In the genomic region with DNA sequence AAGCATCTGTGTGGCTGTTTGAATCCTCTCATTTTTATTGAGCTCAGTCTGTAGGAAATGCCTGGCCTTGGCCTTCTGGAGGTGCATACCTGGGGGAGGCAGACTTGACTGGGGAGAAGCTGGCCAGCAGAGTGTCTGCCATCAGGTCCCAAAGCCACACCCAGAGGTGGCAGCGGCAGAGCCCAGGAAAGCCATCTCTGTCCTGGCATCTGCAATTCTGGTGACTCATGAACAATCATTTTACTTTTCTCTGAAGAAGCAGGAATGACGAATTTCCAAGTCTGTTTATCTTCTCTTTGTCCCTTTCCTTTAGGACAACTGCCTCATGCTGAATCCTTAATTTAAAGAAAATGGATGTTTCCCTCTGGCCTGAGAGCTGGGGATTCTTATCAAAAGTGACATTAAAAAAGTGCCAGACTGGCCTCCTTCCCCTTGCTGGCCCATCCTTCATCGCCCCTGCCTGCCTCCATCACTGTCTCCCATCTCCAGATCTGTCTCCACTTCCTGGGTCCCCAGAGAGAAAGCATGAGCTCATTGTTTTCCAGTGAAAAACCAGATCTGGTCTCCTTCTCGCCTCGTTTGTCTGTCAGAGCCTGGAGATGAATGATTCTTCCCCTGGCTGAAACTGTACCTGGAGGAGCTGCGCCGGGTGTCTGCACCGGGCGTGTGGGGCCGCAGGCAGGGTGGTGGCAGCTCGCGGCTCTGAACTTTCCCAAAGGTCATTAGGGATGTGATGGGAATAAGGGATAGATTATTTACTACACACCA, we compare ENCODE assay signal across 22 cellular contexts.
DNase-seq lines count a peak whose midpoint lies in the region; ATAC-seq and TF ChIP-seq lines count a peak whose summit lies in the region.
"Had no signal": no experiment of that assay in that cellular context is flagged by ENCODE, and none has a peak within 500 bp of the region (broad histone marks: within the 10 kb centered on the region; RNA-seq: fewer than 3 reads in every experiment).

No MANE protein-coding gene starts in this region.

- H3K36me3 Mint-ChIP-seq in HFFc6 (ENCODE audit: low read depth), result no peaks in the 10 kb centered on the region; the same call in 1 of the 2 replicates
- H3K36me3 Mint-ChIP-seq: CD14-positive monocyte had no signal

- H3K9me3 ChIP-seq in BE2C (no peaks in the 10 kb centered on the region), adipocyte (ENCODE audit: control insufficient read depth, low read length) (no peaks in the 10 kb centered on the region), neural cell (ENCODE audit: low read length) (no peaks in the 10 kb centered on the region)
- H3K9me3 ChIP-seq: colonic mucosa, heart left ventricle, lower lobe of right lung had no signal

- H3K4me1 ChIP-seq in BE2C (peaks cover 21% of the 10 kb centered on the region), adipocyte (ENCODE audit: control insufficient read depth, insufficient read depth, low read length) (no peaks in the 10 kb centered on the region), foreskin keratinocyte (no peaks in the 10 kb centered on the region)
- H3K4me1 ChIP-seq: colonic mucosa, heart left ventricle, lower lobe of right lung had no signal

- no peaks in the 10 kb centered on the region for H3K9me2 ChIP-seq in neural cell (ENCODE audit: insufficient read depth, low read length)

- TF ChIP-seq CTCF in BE2C (IDR thresholded peaks at IDR 0.05; ENCODE audit: low read depth, low read length) (no peak), HFFc6 (IDR thresholded peaks at IDR 0.05) (no peak), neural cell (IDR thresholded peaks at IDR 0.05; ENCODE audit: poor library complexity, severe bottlenecking) (no peak), foreskin keratinocyte (conservative IDR thresholded peaks at IDR 0.05) (no peak)

- no peak for TF ChIP-seq RAD21 in neural cell (conservative IDR thresholded peaks at IDR 0.05)

- peaks cover 5% of the 10 kb centered on the region; the same call in 1 of the 2 replicates for H3K9me3 Mint-ChIP-seq in HFFc6

- H3K27me3 ChIP-seq in BE2C (no peaks in the 10 kb centered on the region), adipocyte (replicated peaks; ENCODE audit: control insufficient read depth, insufficient read depth, low read length) (peaks cover 16% of the 10 kb centered on the region), neural cell (ENCODE audit: insufficient read depth, low read depth, low read length) (no peaks in the 10 kb centered on the region), foreskin keratinocyte (no peaks in the 10 kb centered on the region)
- H3K27me3 ChIP-seq: colonic mucosa had no signal

- peak overlapping the region; percentile 53; the same call in 1 of the 2 replicates for H3K4me3 Mint-ChIP-seq in HFFc6

- peaks cover 3% of the 10 kb centered on the region for H3K27me3 Mint-ChIP-seq in HFFc6 (ENCODE audit: insufficient read depth)

- no peak overlapping the region for H3K4me2 ChIP-seq in neural cell (ENCODE audit: low read length)

- peaks cover 29% of the 10 kb centered on the region for H3K4me1 Mint-ChIP-seq in HFFc6 (ENCODE audit: low read depth)

- H3F3A ChIP-seq in neural cell (ENCODE audit: insufficient read depth, low read length, poor library complexity, severe bottlenecking), result no peaks in the 10 kb centered on the region

- peak; percentile 19 for TF ChIP-seq EP300 in neural cell (conservative IDR thresholded peaks at IDR 0.05; ENCODE audit: poor library complexity, severe bottlenecking)

- H3K27ac Mint-ChIP-seq in HFFc6, result peak overlapping the region; percentile 74; the same call in 1 of the 2 replicates
- H3K27ac Mint-ChIP-seq: CD14-positive monocyte had no signal

- H3K36me3 ChIP-seq in BE2C (no peaks in the 10 kb centered on the region), adipocyte (ENCODE audit: control insufficient read depth, insufficient read depth, low read length, severe bottlenecking) (no peaks in the 10 kb centered on the region), neural cell (ENCODE audit: insufficient read depth, low read length) (no peaks in the 10 kb centered on the region)
- H3K36me3 ChIP-seq: colonic mucosa, heart left ventricle, lower lobe of right lung had no signal

- H3K79me2 ChIP-seq in neural cell (replicated peaks; ENCODE audit: insufficient read depth, low read length), result peaks cover 16% of the 10 kb centered on the region

- no peak overlapping the region for H3K9ac ChIP-seq in adipocyte (ENCODE audit: low read length)
- no peak overlapping the region for H3K9ac ChIP-seq in neural cell (ENCODE audit: low read length)

- H3K27ac ChIP-seq in neural cell (ENCODE audit: low read length), result peak overlapping the region; percentile 39
- H3K27ac ChIP-seq in foreskin keratinocyte, result no peak overlapping the region
- H3K27ac ChIP-seq: colonic mucosa, heart left ventricle, lower lobe of right lung had no signal

- H3K4me3 ChIP-seq in BE2C (ENCODE audit: low read depth, low read length), result peak overlapping the region; percentile 3; the same call in 1 of the 2 replicates
- H3K4me3 ChIP-seq in adipocyte (ENCODE audit: low read length), result no peak overlapping the region
- H3K4me3 ChIP-seq in neural cell (ENCODE audit: low read length), result no peak overlapping the region
- H3K4me3 ChIP-seq: colonic mucosa, GM12878, heart left ventricle, lower lobe of right lung had no signal

- ATAC-seq in HG03108 (IDR thresholded peaks at IDR 0.05; ENCODE audit: unreplicated experiment) (no peak), foreskin keratinocyte (no peak), GM21576 (IDR thresholded peaks at IDR 0.05; ENCODE audit: unreplicated experiment) (no peak)
- ATAC-seq: GM12878, heart left ventricle, lower lobe of right lung, right cardiac atrium had no signal

- H2AFZ ChIP-seq in neural cell (ENCODE audit: low read depth, low read length), result no peak overlapping the region

- no peaks in the 10 kb centered on the region for H4K20me1 ChIP-seq in neural cell (ENCODE audit: insufficient read depth)

- DNase-seq in BE2C, result peak; percentile 83
- peak; percentile 4 for DNase-seq in HFFc6
- peak; percentile 8 for DNase-seq in adipocyte (ENCODE audit: low read depth)
- DNase-seq in NCI-H1105 (lab: John Stamatoyannopoulos, UW), result no peak
- no peak for DNase-seq in foreskin keratinocyte
- DNase-seq: activated CD4-positive, alpha-beta T cell treated with anti-CD3 and anti-CD28 coated beads, Interleukin-2, amount 50 U/mL, for 1 hour; activated CD8-positive, alpha-beta memory T cell treated with anti-CD3 and anti-CD28 coated beads, Interleukin-2, amount 50 U/mL, for 4 hours; colonic mucosa; H7; heart left ventricle; Karpas-422; lower lobe of right lung; NCI-H1092; NCI-H2029 treated with DMSO at 0.1 percent for 48 hours; right cardiac atrium; Right ventricle myocardium superior; T-helper 1 cell had no signal

TF ChIP-seq in neural cell, 6 proteins besides CTCF, POLR2A, EP300 and RAD21:
- no peak for TF ChIP-seq POLR2AphosphoS5 (IDR thresholded peaks at IDR 0.05)
- no peak for TF ChIP-seq MXI1 (conservative IDR thresholded peaks at IDR 0.05; ENCODE audit: poor library complexity, severe bottlenecking)
- no peak for TF ChIP-seq SMC3 (conservative IDR thresholded peaks at IDR 0.05; ENCODE audit: poor library complexity)
- TF ChIP-seq TAF1 (IDR thresholded peaks at IDR 0.05; ENCODE audit: low read depth), result no peak
- TF ChIP-seq EZH2 (IDR thresholded peaks at IDR 0.05; ENCODE audit: borderline replicate concordance, insufficient read depth, low read length, poor library complexity, severe bottlenecking), result no peak
- TF ChIP-seq, protein P1, sequence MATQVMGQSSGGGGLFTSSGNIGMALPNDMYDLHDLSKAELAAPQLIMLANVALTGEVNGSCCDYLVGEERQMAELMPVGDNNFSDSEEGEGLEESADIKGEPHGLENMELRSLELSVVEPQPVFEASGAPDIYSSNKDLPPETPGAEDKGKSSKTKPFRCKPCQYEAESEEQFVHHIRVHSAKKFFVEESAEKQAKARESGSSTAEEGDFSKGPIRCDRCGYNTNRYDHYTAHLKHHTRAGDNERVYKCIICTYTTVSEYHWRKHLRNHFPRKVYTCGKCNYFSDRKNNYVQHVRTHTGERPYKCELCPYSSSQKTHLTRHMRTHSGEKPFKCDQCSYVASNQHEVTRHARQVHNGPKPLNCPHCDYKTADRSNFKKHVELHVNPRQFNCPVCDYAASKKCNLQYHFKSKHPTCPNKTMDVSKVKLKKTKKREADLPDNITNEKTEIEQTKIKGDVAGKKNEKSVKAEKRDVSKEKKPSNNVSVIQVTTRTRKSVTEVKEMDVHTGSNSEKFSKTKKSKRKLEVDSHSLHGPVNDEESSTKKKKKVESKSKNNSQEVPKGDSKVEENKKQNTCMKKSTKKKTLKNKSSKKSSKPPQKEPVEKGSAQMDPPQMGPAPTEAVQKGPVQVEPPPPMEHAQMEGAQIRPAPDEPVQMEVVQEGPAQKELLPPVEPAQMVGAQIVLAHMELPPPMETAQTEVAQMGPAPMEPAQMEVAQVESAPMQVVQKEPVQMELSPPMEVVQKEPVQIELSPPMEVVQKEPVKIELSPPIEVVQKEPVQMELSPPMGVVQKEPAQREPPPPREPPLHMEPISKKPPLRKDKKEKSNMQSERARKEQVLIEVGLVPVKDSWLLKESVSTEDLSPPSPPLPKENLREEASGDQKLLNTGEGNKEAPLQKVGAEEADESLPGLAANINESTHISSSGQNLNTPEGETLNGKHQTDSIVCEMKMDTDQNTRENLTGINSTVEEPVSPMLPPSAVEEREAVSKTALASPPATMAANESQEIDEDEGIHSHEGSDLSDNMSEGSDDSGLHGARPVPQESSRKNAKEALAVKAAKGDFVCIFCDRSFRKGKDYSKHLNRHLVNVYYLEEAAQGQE (IDR thresholded peaks at IDR 0.05; ENCODE audit: borderline replicate concordance), result no peak

Comparison
In these comparisons a context has a peak if more than half of its experiments do, and no peak if none do; other contexts are left out.
1. DNase-seq: peak in BE2C (single experiment), HFFc6 (single experiment) and adipocyte (single experiment); none in NCI-H1105 (single experiment) and foreskin keratinocyte (0 of 2).